ENCODE assay signal across 8 cellular contexts in genomic region chr10:67788028-67788886, GRCh38.
DNase-seq lines count a peak whose midpoint lies in the region; ATAC-seq and TF ChIP-seq lines count a peak whose summit lies in the region.

No MANE protein-coding gene starts in this region.

- H3K27me3 ChIP-seq in iPS-15b (ENCODE audit: control insufficient read depth, insufficient read depth, low read length) = no peaks in the 10 kb centered on the region

- H3K4me3 ChIP-seq in iPS-15b (ENCODE audit: low read depth, low read length) = no peak overlapping the region

- no peaks in the 10 kb centered on the region for H3K36me3 ChIP-seq in iPS-15b (ENCODE audit: control insufficient read depth, insufficient read depth, low read length)

- peak overlapping the region; percentile 14 for H3K9ac ChIP-seq in iPS-15b (ENCODE audit: low read depth, low read length)

- CTCF ChIA-PET in RWPE1 (lab: Yijun Ruan, JAX) = interaction anchor here (0.6 to 2.2 kb wide), 8 partner anchors 8 to 666 kb away, joined by 3 to 12 read pairs (median 4); no protein-coding TSS in a partner anchor

- POLR2A ChIA-PET in RWPE1 (lab: Yijun Ruan, JAX; ENCODE audit: low non-redundant PET) = no interaction called here

- H3K9me3 ChIP-seq in iPS-15b (ENCODE audit: control insufficient read depth, insufficient read depth, low read length) = no peaks in the 10 kb centered on the region

- DNase-seq in AG08396 (ENCODE audit: low spot score) (peak; percentile 36), RWPE1 (ENCODE audit: low spot score) (peak; percentile 38), GDM1 (lab: John Stamatoyannopoulos, UW) (no peak)
- DNase-seq in activated naive CD4-positive, alpha-beta T cell (lab: John Stamatoyannopoulos, UW) = peak; percentile 12 to 60 (median 38)
- peak; percentile 47 for DNase-seq in stimulated activated CD8-positive, alpha-beta memory T cell treated with anti-CD3 and anti-CD28 coated beads, Interleukin-12 subunit alpha, Interleukin-12 subunit beta, amount 100 ng/mL, for 1 hour (ENCODE audit: low read depth)

- TF ChIP-seq CTCF in RWPE1 (conservative IDR thresholded peaks at IDR 0.05; ENCODE audit: low read depth) = peak; percentile 23

- H3K27ac ChIP-seq in RWPE1 = no peak overlapping the region

- peaks cover 15% of the 10 kb centered on the region for H3K4me1 ChIP-seq in iPS-15b (ENCODE audit: control insufficient read depth, insufficient read depth, low read length)

- ATAC-seq in GM18907 (IDR thresholded peaks at IDR 0.05; ENCODE audit: unreplicated experiment) (peak; percentile 76), HG03159 (IDR thresholded peaks at IDR 0.05; ENCODE audit: unreplicated experiment) (peak; percentile 64)
